In the genomic region with DNA sequence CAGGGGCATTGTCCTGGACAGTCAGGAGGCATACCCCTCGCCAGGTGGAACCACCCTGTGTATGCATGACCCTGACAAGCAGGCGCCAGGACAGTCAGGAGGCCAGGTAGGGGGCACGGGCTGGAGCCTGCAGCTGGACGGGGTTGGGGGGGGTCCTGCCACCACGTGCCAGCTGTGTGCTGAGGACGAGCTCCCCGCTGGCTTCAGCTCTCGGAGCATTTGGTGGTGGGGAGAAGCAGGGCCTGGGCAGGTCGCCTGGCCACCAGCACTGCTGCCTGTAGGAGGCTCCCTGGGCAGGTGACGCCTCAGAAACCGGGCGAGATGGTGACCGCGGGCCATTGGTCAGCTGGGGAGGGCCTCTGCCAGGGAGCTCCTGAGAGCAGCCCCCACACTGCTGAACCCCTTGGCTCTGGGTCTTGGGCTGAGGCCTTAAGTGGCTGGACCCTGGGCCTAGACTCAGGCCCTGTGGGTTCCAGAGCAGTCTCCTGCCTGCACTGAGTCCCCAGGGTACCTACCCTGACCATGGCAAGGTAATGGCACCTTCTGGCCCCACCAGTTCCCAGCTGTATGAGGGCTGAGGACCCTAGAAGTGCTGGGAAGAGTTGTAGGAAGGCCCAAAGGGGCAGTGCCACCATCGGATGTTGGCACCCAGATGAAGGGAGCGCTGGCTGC, we compare ENCODE assay signal across 9 cellular contexts. TPM values are rescaled to one million over a fixed set of nuclear protein-coding genes. Genes with fewer than 3 reads are reported as not detected.
A peak's percentile ranks its signal among the peaks of the same experiment; 100 is the strongest.
DNase-seq lines count a peak whose midpoint lies in the region; ATAC-seq and TF ChIP-seq lines count a peak whose summit lies in the region.
"Had no signal": no experiment of that assay in that cellular context is flagged by ENCODE, and none has a peak within 500 bp of the region (broad histone marks: within the 10 kb centered on the region; RNA-seq: fewer than 3 reads in every experiment).

No MANE protein-coding gene starts in this region.

- peak overlapping the region; percentile 89 for H3K27ac Mint-ChIP-seq in activated CD8-positive, alpha-beta memory T cell treated with anti-CD3 and anti-CD28 coated beads, Interleukin-2, amount 10 ng/mL, durations not matched to agents 7 days and 5 days

- ATAC-seq in activated CD8-positive, alpha-beta memory T cell treated with anti-CD3 and anti-CD28 coated beads, Interleukin-2, amount 10 ng/mL, durations not matched to agents 7 days and 5 days, result no peak
- ATAC-seq in right lobe of liver, result peak; percentile 1 to 28 (median 12)
- ATAC-seq in upper lobe of left lung (ENCODE audit: low FRiP score in 2 of 2), result peak in 1 of 2 donors; percentile 1

- intact Hi-C loops in right lobe of liver (cut with DNase I), result no loop called here

- peaks cover 0 to 14% (median 2%) of the 10 kb centered on the region in 4 donors for H3K36me3 ChIP-seq in right lobe of liver
- peaks cover 0 to 23% (median 14%) of the 10 kb centered on the region in 4 donors for H3K36me3 ChIP-seq in upper lobe of left lung

- H3K4me1 ChIP-seq in right lobe of liver (peaks cover 0 to 32% (median 10%) of the 10 kb centered on the region in 4 donors), upper lobe of left lung (peaks cover 26 to 45% (median 31%) of the 10 kb centered on the region in 4 donors)

- no peak for DNase-seq in activated CD8-positive, alpha-beta memory T cell treated with anti-CD3 and anti-CD28 coated beads, Interleukin-2, amount 10 ng/mL, durations not matched to agents 7 days and 5 days
- DNase-seq in activated CD8-positive, alpha-beta memory T cell treated with anti-CD3 and anti-CD28 coated beads, Interleukin-2, amount 50 U/mL, for 48 hours, result no peak
- DNase-seq in right lobe of liver, result peak in 2 of 3 donors; percentile 82 to 83
- DNase-seq in upper lobe of left lung, result peak in 1 of 2 donors; percentile 75
- no peak for DNase-seq in amniotic stem cell (lab: John Stamatoyannopoulos, UW)
- DNase-seq in GM19238 (ENCODE audit: insufficient read length, low spot score), result no peak
- DNase-seq in NCI-H187 treated with DMSO at 0.1 percent for 48 hours (lab: John Stamatoyannopoulos, UW), result no peak

- 49 to 76% (median 56%) methylated on average over 16 of the region's 16 CpGs for WGBS in adipose tissue, 3 donors
- WGBS in right lobe of liver (ENCODE audit: insufficient coverage, low coverage, low lambda C conversion rate, missing lambda C conversion rate), result 20% methylated on average over 2 of the region's 16 CpGs
- 36 to 64% methylated on average over 5 to 16 of the region's 16 CpGs for WGBS in upper lobe of left lung, 2 donors

- no peaks in the 10 kb centered on the region for H3K27me3 Mint-ChIP-seq in activated CD8-positive, alpha-beta memory T cell treated with anti-CD3 and anti-CD28 coated beads, Interleukin-2, amount 10 ng/mL, durations not matched to agents 7 days and 5 days

- H3K9me3 ChIP-seq in right lobe of liver, result no peaks in the 10 kb centered on the region
- H3K9me3 ChIP-seq in upper lobe of left lung, result no peaks in the 10 kb centered on the region

- H3K4me3 ChIP-seq in right lobe of liver, result peak overlapping the region; percentile 60 to 67 (median 61)
- H3K4me3 ChIP-seq in upper lobe of left lung, result peak overlapping the region in 3 of 4 donors; percentile 36 to 52 (median 41)

- CTCF ChIA-PET in activated CD8-positive, alpha-beta memory T cell treated with anti-CD3 and anti-CD28 coated beads, Interleukin-2, amount 10 ng/mL, durations not matched to agents 7 days and 5 days (lab: Charles Lee), result interaction anchor here (0.8 to 3.1 kb wide), 11 partner anchors 12 to 56 kb away, joined by 3 to 30 read pairs (median 6); partner anchors contain the start of genes DIDO1 and GID8

- H3K4me3 Mint-ChIP-seq in activated CD8-positive, alpha-beta memory T cell treated with anti-CD3 and anti-CD28 coated beads, Interleukin-2, amount 10 ng/mL, durations not matched to agents 7 days and 5 days, result peak overlapping the region; percentile 75

- H3K27ac ChIP-seq in adipose tissue (ENCODE audit: low read depth, low read length) (peak overlapping the region; percentile 51), right lobe of liver (peak overlapping the region; percentile 77 to 96 (median 88)), upper lobe of left lung (peak overlapping the region; percentile 77 to 87 (median 85))

- H3K36me3 Mint-ChIP-seq in activated CD8-positive, alpha-beta memory T cell treated with anti-CD3 and anti-CD28 coated beads, Interleukin-2, amount 10 ng/mL, durations not matched to agents 7 days and 5 days, result peaks cover 24% of the 10 kb centered on the region

- H3K27me3 ChIP-seq in right lobe of liver, result no peaks in the 10 kb centered on the region
- H3K27me3 ChIP-seq in upper lobe of left lung, result no peaks in the 10 kb centered on the region

- TF ChIP-seq EP300 in upper lobe of left lung (IDR thresholded peaks at IDR 0.05), result no peak

- TF ChIP-seq CTCF in right lobe of liver (IDR thresholded peaks at IDR 0.05), result peak in 1 of 4 donors; percentile 11
- no peak for TF ChIP-seq CTCF in upper lobe of left lung (IDR thresholded peaks at IDR 0.05)

- TF ChIP-seq POLR2A in right lobe of liver (IDR thresholded peaks at IDR 0.05), result no peak
- TF ChIP-seq POLR2A in upper lobe of left lung (IDR thresholded peaks at IDR 0.05), result no peak

- no peaks in the 10 kb centered on the region for H3K9me3 Mint-ChIP-seq in activated CD8-positive, alpha-beta memory T cell treated with anti-CD3 and anti-CD28 coated beads, Interleukin-2, amount 10 ng/mL, durations not matched to agents 7 days and 5 days (ENCODE audit: low read depth)

- H3K4me1 Mint-ChIP-seq in activated CD8-positive, alpha-beta memory T cell treated with anti-CD3 and anti-CD28 coated beads, Interleukin-2, amount 10 ng/mL, durations not matched to agents 7 days and 5 days, result peaks cover 22% of the 10 kb centered on the region

RNA-seq across cellular contexts. Expression of gene SLC17A9, which starts 0.8 kb away (rescaled TPM):
- 10 to 100 TPM; 26.1 to 34.1 TPM for total RNA-seq in activated CD8-positive, alpha-beta memory T cell treated with anti-CD3 and anti-CD28 coated beads, Interleukin-2, amount 10 ng/mL, durations not matched to agents 7 days and 5 days
- polyA plus RNA-seq in adipose tissue, result 1 to 10 TPM; 2.0 to 4.8 (median 3.7) TPM
- 10 to 100 TPM; 29.8 to 99.4 (median 54.1) TPM for total RNA-seq in right lobe of liver
- 10 to 100 TPM in 4 of 6 donors, 1 to 10 TPM in 2; 3.8 to 18.5 (median 14.4) TPM for total RNA-seq in upper lobe of left lung

RNA-seq across cellular contexts. Expression of gene GID8, which starts 15.4 kb away (rescaled TPM):
- 10 to 100 TPM; 29.8 to 36.8 TPM for total RNA-seq in activated CD8-positive, alpha-beta memory T cell treated with anti-CD3 and anti-CD28 coated beads, Interleukin-2, amount 10 ng/mL, durations not matched to agents 7 days and 5 days
- 10 to 100 TPM; 11.5 to 12.6 (median 12.5) TPM for polyA plus RNA-seq in adipose tissue
- 10 to 100 TPM; 12.6 to 18.9 (median 15.1) TPM for total RNA-seq in right lobe of liver
- total RNA-seq in upper lobe of left lung, result 10 to 100 TPM; 18.6 to 33.2 (median 26.3) TPM

RNA-seq across cellular contexts. Expression of gene DIDO1, which starts 27.0 kb away (rescaled TPM):
- 10 to 100 TPM; 64.6 to 87.0 TPM for total RNA-seq in activated CD8-positive, alpha-beta memory T cell treated with anti-CD3 and anti-CD28 coated beads, Interleukin-2, amount 10 ng/mL, durations not matched to agents 7 days and 5 days
- polyA plus RNA-seq in adipose tissue, result 10 to 100 TPM; 12.3 to 27.6 (median 17.4) TPM
- 10 to 100 TPM; 18.3 to 28.1 (median 21.1) TPM for total RNA-seq in right lobe of liver
- 100 to 1,000 TPM in 1 of 6 donors, 10 to 100 TPM in 5; 51.6 to 109 (median 58.9) TPM for total RNA-seq in upper lobe of left lung

RNA-seq across cellular contexts. Expression of gene BHLHE23, which starts 53.5 kb away (rescaled TPM):
- not detected for total RNA-seq in activated CD8-positive, alpha-beta memory T cell treated with anti-CD3 and anti-CD28 coated beads, Interleukin-2, amount 10 ng/mL, durations not matched to agents 7 days and 5 days
- polyA plus RNA-seq in adipose tissue, result not detected
- total RNA-seq in right lobe of liver (not detected), upper lobe of left lung (not detected)
- total RNA-seq: glomerular endothelial cell had no signal

Comparison
In these comparisons a context has a peak if more than half of its experiments do, and no peak if none do; other contexts are left out.
1. DNase-seq: peak in right lobe of liver (2 of 3); none in activated CD8-positive, alpha-beta memory T cell treated with anti-CD3 and anti-CD28 coated beads, Interleukin-2, amount 10 ng/mL, durations not matched to agents 7 days and 5 days (single experiment), activated CD8-positive, alpha-beta memory T cell treated with anti-CD3 and anti-CD28 coated beads, Interleukin-2, amount 50 U/mL, for 48 hours (single experiment), amniotic stem cell (single experiment), GM19238 (single experiment) and NCI-H187 treated with DMSO at 0.1 percent for 48 hours (single experiment).
2. Peak in every context shown above with its lines, with median percentiles within 50 percentile points of each other: H3K27ac ChIP-seq.